1 cellular context compared by ENCODE assay signal in genomic region chr13:110560606-110561334, GRCh38.
TF ChIP-seq lines count a peak whose summit lies in the region.

No MANE protein-coding gene starts in this region.

TF ChIP-seq in HepG2, 621 proteins besides CTCF, POLR2A, EP300 and RAD21 (continued from another document and continues in another):
- TF ChIP-seq TFDP2 (CRISPR knock-in tag; IDR thresholded peaks at IDR 0.05) (0 out of 2 replicates have a peak, but pooled peaks have one; percentile 14), SALL1 (CRISPR knock-in tag; IDR thresholded peaks at IDR 0.05) (peak; percentile 12; the same call in 1 of the 2 replicates), ZNF331 (CRISPR knock-in tag; IDR thresholded peaks at IDR 0.05) (no peak), SAP130 (CRISPR knock-in tag; IDR thresholded peaks at IDR 0.05; ENCODE audit: low read depth) (peak; percentile 24), GFI1 (CRISPR knock-in tag; IDR thresholded peaks at IDR 0.05; ENCODE audit: borderline replicate concordance) (0 out of 2 replicates have a peak, but pooled peaks have one; percentile 9), ELF1 (CRISPR knock-in tag; IDR thresholded peaks at IDR 0.05) (0 out of 2 replicates have a peak, but pooled peaks have one; percentile 1), KDM2A (CRISPR knock-in tag; IDR thresholded peaks at IDR 0.05; ENCODE audit: borderline replicate concordance, low read depth) (peak; percentile 24; the same call in 1 of the 2 replicates), ZBTB33 (CRISPR knock-in tag; IDR thresholded peaks at IDR 0.05) (no peak), NFKB2 (CRISPR knock-in tag; IDR thresholded peaks at IDR 0.05; ENCODE audit: borderline replicate concordance) (0 out of 2 replicates have a peak, but pooled peaks have one; percentile 38), ZNF124 (CRISPR knock-in tag; IDR thresholded peaks at IDR 0.05) (0 out of 2 replicates have a peak, but pooled peaks have one; percentile 16), TFDP1 (CRISPR knock-in tag; IDR thresholded peaks at IDR 0.05; ENCODE audit: borderline replicate concordance) (no peak), ZNF362 (CRISPR knock-in tag; IDR thresholded peaks at IDR 0.05; ENCODE audit: borderline replicate concordance) (0 out of 2 replicates have a peak, but pooled peaks have one; percentile 3), ZSCAN21 (CRISPR knock-in tag; IDR thresholded peaks at IDR 0.05; ENCODE audit: borderline replicate concordance) (0 out of 2 replicates have a peak, but pooled peaks have one; percentile 7), FOXC1 (CRISPR knock-in tag; IDR thresholded peaks at IDR 0.05; ENCODE audit: borderline replicate concordance) (0 out of 2 replicates have a peak, but pooled peaks have one; percentile 19), ZNF343 (CRISPR knock-in tag; IDR thresholded peaks at IDR 0.05) (0 out of 2 replicates have a peak, but pooled peaks have one; percentile 5), MXD3 (CRISPR knock-in tag; IDR thresholded peaks at IDR 0.05) (0 out of 2 replicates have a peak, but pooled peaks have one; percentile 77), ZMYM4 (CRISPR knock-in tag; IDR thresholded peaks at IDR 0.05) (0 out of 2 replicates have a peak, but pooled peaks have one; percentile 5), TARDBP (CRISPR knock-in tag; IDR thresholded peaks at IDR 0.05) (no peak), SPEN (CRISPR knock-in tag; IDR thresholded peaks at IDR 0.05; ENCODE audit: low read depth) (0 out of 2 replicates have a peak, but pooled peaks have one; percentile 51), EED (CRISPR knock-in tag; IDR thresholded peaks at IDR 0.05) (peak; percentile 46; the same call in 1 of the 2 replicates), ZBTB46 (CRISPR knock-in tag; IDR thresholded peaks at IDR 0.05; ENCODE audit: borderline replicate concordance) (no peak), ZBTB43 (CRISPR knock-in tag; conservative IDR thresholded peaks at IDR 0.05) (no peak), ZNF770 (CRISPR knock-in tag; IDR thresholded peaks at IDR 0.05) (peak; percentile 51; the same call in 1 of the 2 replicates), CREB1 (IDR thresholded peaks at IDR 0.05) (0 out of 2 replicates have a peak, but pooled peaks have one; percentile 30), CREB1 (CRISPR knock-in tag; IDR thresholded peaks at IDR 0.05) (no peak), KLF6 (CRISPR knock-in tag; IDR thresholded peaks at IDR 0.05) (0 out of 2 replicates have a peak, but pooled peaks have one; percentile 8), ZFX (CRISPR knock-in tag; IDR thresholded peaks at IDR 0.05; ENCODE audit: low read depth) (0 out of 2 replicates have a peak, but pooled peaks have one; percentile 8), NFKBIZ (CRISPR knock-in tag; IDR thresholded peaks at IDR 0.05) (no peak), RARA (CRISPR knock-in tag; IDR thresholded peaks at IDR 0.05) (0 out of 2 replicates have a peak, but pooled peaks have one; percentile 5), ZNF614 (CRISPR knock-in tag; IDR thresholded peaks at IDR 0.05; ENCODE audit: borderline replicate concordance) (no peak; the same call in 1 of the 2 replicates), ZSCAN29 (CRISPR knock-in tag; conservative IDR thresholded peaks at IDR 0.05) (no peak), ZSCAN31 (CRISPR knock-in tag; IDR thresholded peaks at IDR 0.05; ENCODE audit: low read depth) (0 out of 2 replicates have a peak, but pooled peaks have one; percentile 16), MBD4 (IDR thresholded peaks at IDR 0.05; ENCODE audit: borderline replicate concordance, low read length) (no peak), ZNF136 (CRISPR knock-in tag; IDR thresholded peaks at IDR 0.05; ENCODE audit: low read depth) (0 out of 2 replicates have a peak, but pooled peaks have one; percentile 59), POGK (CRISPR knock-in tag; conservative IDR thresholded peaks at IDR 0.05) (peak; percentile 21; the same call in 1 of the 2 replicates), DNMT1 (CRISPR knock-in tag; IDR thresholded peaks at IDR 0.05) (peak; percentile 75; the same call in 1 of the 2 replicates), PITX1 (CRISPR knock-in tag; IDR thresholded peaks at IDR 0.05) (0 out of 2 replicates have a peak, but pooled peaks have one; percentile 3)
- TF ChIP-seq, protein P1, sequence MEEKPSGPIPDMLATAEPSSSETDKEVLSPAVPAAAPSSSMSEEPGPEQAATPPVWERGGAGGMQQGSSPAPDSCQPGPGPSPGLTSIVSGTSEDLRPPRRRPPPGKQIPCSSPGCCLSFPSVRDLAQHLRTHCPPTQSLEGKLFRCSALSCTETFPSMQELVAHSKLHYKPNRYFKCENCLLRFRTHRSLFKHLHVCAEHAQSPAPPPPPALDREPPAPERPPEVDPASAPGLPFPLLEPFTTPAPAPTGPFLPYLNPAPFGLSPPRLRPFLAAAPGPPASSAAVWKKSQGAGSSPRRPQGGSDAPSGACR (CRISPR knock-in tag; IDR thresholded peaks at IDR 0.05), result no peak
- TF ChIP-seq, protein P2, sequence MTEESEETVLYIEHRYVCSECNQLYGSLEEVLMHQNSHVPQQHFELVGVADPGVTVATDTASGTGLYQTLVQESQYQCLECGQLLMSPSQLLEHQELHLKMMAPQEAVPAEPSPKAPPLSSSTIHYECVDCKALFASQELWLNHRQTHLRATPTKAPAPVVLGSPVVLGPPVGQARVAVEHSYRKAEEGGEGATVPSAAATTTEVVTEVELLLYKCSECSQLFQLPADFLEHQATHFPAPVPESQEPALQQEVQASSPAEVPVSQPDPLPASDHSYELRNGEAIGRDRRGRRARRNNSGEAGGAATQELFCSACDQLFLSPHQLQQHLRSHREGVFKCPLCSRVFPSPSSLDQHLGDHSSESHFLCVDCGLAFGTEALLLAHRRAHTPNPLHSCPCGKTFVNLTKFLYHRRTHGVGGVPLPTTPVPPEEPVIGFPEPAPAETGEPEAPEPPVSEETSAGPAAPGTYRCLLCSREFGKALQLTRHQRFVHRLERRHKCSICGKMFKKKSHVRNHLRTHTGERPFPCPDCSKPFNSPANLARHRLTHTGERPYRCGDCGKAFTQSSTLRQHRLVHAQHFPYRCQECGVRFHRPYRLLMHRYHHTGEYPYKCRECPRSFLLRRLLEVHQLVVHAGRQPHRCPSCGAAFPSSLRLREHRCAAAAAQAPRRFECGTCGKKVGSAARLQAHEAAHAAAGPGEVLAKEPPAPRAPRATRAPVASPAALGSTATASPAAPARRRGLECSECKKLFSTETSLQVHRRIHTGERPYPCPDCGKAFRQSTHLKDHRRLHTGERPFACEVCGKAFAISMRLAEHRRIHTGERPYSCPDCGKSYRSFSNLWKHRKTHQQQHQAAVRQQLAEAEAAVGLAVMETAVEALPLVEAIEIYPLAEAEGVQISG (CRISPR knock-in tag; IDR thresholded peaks at IDR 0.05), result 0 out of 2 replicates have a peak, but pooled peaks have one; percentile 23
- TF ChIP-seq, protein P3, sequence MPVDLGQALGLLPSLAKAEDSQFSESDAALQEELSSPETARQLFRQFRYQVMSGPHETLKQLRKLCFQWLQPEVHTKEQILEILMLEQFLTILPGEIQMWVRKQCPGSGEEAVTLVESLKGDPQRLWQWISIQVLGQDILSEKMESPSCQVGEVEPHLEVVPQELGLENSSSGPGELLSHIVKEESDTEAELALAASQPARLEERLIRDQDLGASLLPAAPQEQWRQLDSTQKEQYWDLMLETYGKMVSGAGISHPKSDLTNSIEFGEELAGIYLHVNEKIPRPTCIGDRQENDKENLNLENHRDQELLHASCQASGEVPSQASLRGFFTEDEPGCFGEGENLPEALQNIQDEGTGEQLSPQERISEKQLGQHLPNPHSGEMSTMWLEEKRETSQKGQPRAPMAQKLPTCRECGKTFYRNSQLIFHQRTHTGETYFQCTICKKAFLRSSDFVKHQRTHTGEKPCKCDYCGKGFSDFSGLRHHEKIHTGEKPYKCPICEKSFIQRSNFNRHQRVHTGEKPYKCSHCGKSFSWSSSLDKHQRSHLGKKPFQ (CRISPR knock-in tag; IDR thresholded peaks at IDR 0.05; ENCODE audit: insufficient replicate concordance), result no peak
